ENCODE assay signal across 16 cellular contexts in genomic region chr1:185843297-185843869, GRCh38.
A peak's percentile ranks its signal among the peaks of the same experiment; 100 is the strongest.
DNase-seq lines count a peak whose midpoint lies in the region; TF ChIP-seq lines count a peak whose summit lies in the region.
"Had no signal": no experiment of that assay in that cellular context is flagged by ENCODE, and none has a peak within 500 bp of the region (broad histone marks: within the 10 kb centered on the region; RNA-seq: fewer than 3 reads in every experiment).

No MANE protein-coding gene starts in this region.

- peak; percentile 1 for DNase-seq in GM23248
- peak; percentile 77 for DNase-seq in NCI-H1105 treated with DMSO at 0.1 percent for 48 hours (lab: John Stamatoyannopoulos, UW)
- no peak for DNase-seq in mesendoderm
- DNase-seq in sigmoid colon: no peak
- DNase-seq in GM03348 (ENCODE audit: low spot score): no peak
- no peak for DNase-seq in osteoblast (ENCODE audit: insufficient read length, low spot score, missing footprints)
- DNase-seq: ACHN, Caco-2, EL, NCI-H1417, NCI-H187 treated with DMSO at 0.1 percent for 48 hours, NCI-H2171 treated with DMSO at 0.1 percent for 48 hours, NCI-H446 treated with DMSO at 0.1 percent for 48 hours, NCI-H748 treated with DMSO at 0.1 percent for 48 hours had no signal

- H3K27me3 ChIP-seq in GM23248 (replicated peaks; ENCODE audit: insufficient read depth) (no peaks in the 10 kb centered on the region), ectodermal cell (ENCODE audit: control insufficient read depth, insufficient read depth, low read length, poor library complexity, severe bottlenecking) (no peaks in the 10 kb centered on the region), mesendoderm (ENCODE audit: insufficient read depth, low read length, poor library complexity) (no peaks in the 10 kb centered on the region), sigmoid colon (no peaks in the 10 kb centered on the region), osteoblast (ENCODE audit: insufficient read depth, low read length) (no peaks in the 10 kb centered on the region)

- H2BK5ac ChIP-seq in mesendoderm (ENCODE audit: low read length): no peak overlapping the region

- no peak overlapping the region for H2BK120ac ChIP-seq in mesendoderm (ENCODE audit: low read depth, low read length)

- H3K4me1 ChIP-seq in GM23248 (ENCODE audit: insufficient read depth): peaks cover 21% of the 10 kb centered on the region
- H3K4me1 ChIP-seq in ectodermal cell (ENCODE audit: control insufficient read depth, insufficient read depth, low read length): peaks cover under 1% of the 10 kb centered on the region
- peaks cover 2% of the 10 kb centered on the region for H3K4me1 ChIP-seq in mesendoderm (ENCODE audit: control insufficient read depth, low read depth, low read length)
- H3K4me1 ChIP-seq in sigmoid colon: peaks cover 0 to 13% (median 10%) of the 10 kb centered on the region in 4 donors
- H3K4me1 ChIP-seq in osteoblast (ENCODE audit: insufficient read depth, low read length): peaks cover 3% of the 10 kb centered on the region
- H3K4me1 ChIP-seq: Caco-2 had no signal

- WGBS in GM23248 (ENCODE audit: low coverage in 1 of 2, low lambda C conversion rate in 2 of 2, missing lambda C conversion rate in 2 of 2), 2 experiments: 72 to 73% methylated on average over 3 of the region's 3 CpGs
- WGBS in ectodermal cell, 2 experiments: 36 to 46% methylated on average over 3 of the region's 3 CpGs
- WGBS in mesendoderm (ENCODE audit: extremely low coverage, insufficient coverage, low lambda C conversion rate): no CpG with 5 or more reads among the region's 3 CpGs
- 53 to 73% methylated on average over 3 of the region's 3 CpGs for WGBS in sigmoid colon, 2 donors

- H3K4me3 ChIP-seq in GM23248: no peak overlapping the region
- H3K4me3 ChIP-seq in ectodermal cell (ENCODE audit: insufficient read depth, low read depth, low read length): no peak overlapping the region
- no peak overlapping the region for H3K4me3 ChIP-seq in mesendoderm (ENCODE audit: low read length)
- no peak overlapping the region for H3K4me3 ChIP-seq in sigmoid colon
- no peak overlapping the region for H3K4me3 ChIP-seq in osteoblast (ENCODE audit: insufficient read depth, low read length)
- H3K4me3 ChIP-seq: HAP-1 had no signal

- H3K4me2 ChIP-seq in GM23248 (ENCODE audit: unreplicated experiment): no peak overlapping the region
- H3K4me2 ChIP-seq in mesendoderm (ENCODE audit: low read length): no peak overlapping the region
- H3K4me2 ChIP-seq in osteoblast (ENCODE audit: insufficient read depth, low read length): no peak overlapping the region

- no peak overlapping the region for H2AK5ac ChIP-seq in mesendoderm (ENCODE audit: low read length)

- H3K79me1 ChIP-seq in mesendoderm (ENCODE audit: low read length): no peaks in the 10 kb centered on the region

- H3K27ac ChIP-seq in GM23248: no peak overlapping the region
- peak overlapping the region; percentile 4 for H3K27ac ChIP-seq in ectodermal cell (ENCODE audit: insufficient read depth, low read depth, low read length, poor library complexity, severe bottlenecking)
- no peak overlapping the region for H3K27ac ChIP-seq in mesendoderm (ENCODE audit: low read depth, low read length)
- H3K27ac ChIP-seq in sigmoid colon: no peak overlapping the region
- no peak overlapping the region for H3K27ac ChIP-seq in osteoblast (ENCODE audit: low read depth, low read length)

- no peak overlapping the region for H4K5ac ChIP-seq in mesendoderm (ENCODE audit: low read length)

- no peaks in the 10 kb centered on the region for H3K9me3 ChIP-seq in GM23248 (ENCODE audit: low read depth)
- H3K9me3 ChIP-seq in ectodermal cell (ENCODE audit: control insufficient read depth, low read length): no peaks in the 10 kb centered on the region
- H3K9me3 ChIP-seq in sigmoid colon: no peaks in the 10 kb centered on the region
- no peaks in the 10 kb centered on the region for H3K9me3 ChIP-seq in osteoblast (ENCODE audit: low read depth, low read length)
- H3K9me3 ChIP-seq: Caco-2, HAP-1 had no signal

- H2AFZ ChIP-seq in GM23248 (no peak overlapping the region), osteoblast (ENCODE audit: low read length) (no peak overlapping the region)

- H4K8ac ChIP-seq in mesendoderm (ENCODE audit: low read depth, low read length): no peak overlapping the region

- H3K23ac ChIP-seq in mesendoderm (ENCODE audit: low read length): no peak overlapping the region

- no peaks in the 10 kb centered on the region for H3K36me3 ChIP-seq in GM23248 (ENCODE audit: low read depth)
- no peaks in the 10 kb centered on the region for H3K36me3 ChIP-seq in ectodermal cell (ENCODE audit: control insufficient read depth, insufficient read depth, low read length)
- H3K36me3 ChIP-seq in mesendoderm (ENCODE audit: control insufficient read depth, insufficient read depth, low read length): no peaks in the 10 kb centered on the region
- H3K36me3 ChIP-seq in sigmoid colon: no peaks in the 10 kb centered on the region
- no peaks in the 10 kb centered on the region for H3K36me3 ChIP-seq in osteoblast (ENCODE audit: insufficient read depth, low read length)
- H3K36me3 ChIP-seq: HAP-1 had no signal

- H3K18ac ChIP-seq in mesendoderm (ENCODE audit: low read length): peak overlapping the region; percentile 28

- no peaks in the 10 kb centered on the region for H4K20me1 ChIP-seq in GM23248 (ENCODE audit: insufficient read depth)
- no peaks in the 10 kb centered on the region for H4K20me1 ChIP-seq in osteoblast (ENCODE audit: insufficient read depth, low read length)

- no peak overlapping the region for H2BK15ac ChIP-seq in mesendoderm (replicated peaks; ENCODE audit: low read depth)

- no peak for TF ChIP-seq EP300 in sigmoid colon (IDR thresholded peaks at IDR 0.05)

- no peak overlapping the region for H3K9ac ChIP-seq in GM23248
- H3K9ac ChIP-seq in mesendoderm (ENCODE audit: low read length): no peak overlapping the region

- in situ Hi-C loops in GM23248 (cut with MboI): no loop called here

- no peak overlapping the region for H3K56ac ChIP-seq in mesendoderm (ENCODE audit: low read length)

- peaks cover 16% of the 10 kb centered on the region for H3F3A ChIP-seq in GM23248 (ENCODE audit: insufficient read depth)

- H3K4ac ChIP-seq in mesendoderm (ENCODE audit: low read depth, low read length): no peak overlapping the region

- H3K9me2 ChIP-seq in GM23248 (ENCODE audit: insufficient read depth): no peaks in the 10 kb centered on the region

- no peaks in the 10 kb centered on the region for H3K79me2 ChIP-seq in GM23248 (ENCODE audit: insufficient read depth)
- no peaks in the 10 kb centered on the region for H3K79me2 ChIP-seq in mesendoderm (ENCODE audit: control insufficient read depth, insufficient read depth, low read length)
- no peaks in the 10 kb centered on the region for H3K79me2 ChIP-seq in osteoblast (ENCODE audit: insufficient read depth, low read length)

- intact Hi-C loops in sigmoid colon (cut with DNase I): no loop called here

- no peak for TF ChIP-seq POLR2A in sigmoid colon (IDR thresholded peaks at IDR 0.05)

- TF ChIP-seq CTCF in sigmoid colon (IDR thresholded peaks at IDR 0.05): no peak
- TF ChIP-seq CTCF in osteoblast (IDR thresholded peaks at IDR 0.05; ENCODE audit: extremely low read depth, low read depth, low read length): no peak

Comparison
In these comparisons a context has a peak if more than half of its experiments do, and no peak if none do; other contexts are left out.
1. DNase-seq: peak in GM23248 (single experiment) and NCI-H1105 treated with DMSO at 0.1 percent for 48 hours (single experiment); none in mesendoderm (single experiment), sigmoid colon (single experiment), GM03348 (single experiment) and osteoblast (single experiment).